Comparison of ENCODE assay signal across 11 cellular contexts in genomic region chr1:63731117-63732043, GRCh38. TPM values are rescaled to one million over a fixed set of nuclear protein-coding genes. Genes with fewer than 3 reads are reported as not detected.
DNase-seq lines count a peak whose midpoint lies in the region; ATAC-seq, FAIRE-seq and TF ChIP-seq lines count a peak whose summit lies in the region.
"Had no signal": no experiment of that assay in that cellular context is flagged by ENCODE, and none has a peak within 500 bp of the region (broad histone marks: within the 10 kb centered on the region; RNA-seq: fewer than 3 reads in every experiment).

No MANE protein-coding gene starts in this region.

- H3K4me1 ChIP-seq in A549 (peaks cover 36% of the 10 kb centered on the region), colonic mucosa (no peaks in the 10 kb centered on the region), lower lobe of right lung (no peaks in the 10 kb centered on the region)

- peak; percentile 76 to 97 for DNase-seq in A549 (ENCODE audit: low read depth in 1 of 2, low spot score in 1 of 2)
- peak; percentile 61 for DNase-seq in HTR-8/SVneo (ENCODE audit: insufficient read length, low spot score)
- peak; percentile 62 for DNase-seq in colonic mucosa
- no peak for DNase-seq in lower lobe of right lung
- no peak for DNase-seq in hippocampal formation (lab: John Stamatoyannopoulos, UW)
- DNase-seq in NCI-H2029 treated with DMSO at 0.1 percent for 48 hours (lab: John Stamatoyannopoulos, UW): no peak
- DNase-seq: effector memory CD4-positive, alpha-beta T cell; NCI-H1048 had no signal

- TF ChIP-seq RAD21 in A549 (conservative IDR thresholded peaks at IDR 0.05 in 1 of 2, IDR thresholded peaks at IDR 0.05 in 1 of 2): peak; percentile 28 to 62; a peak in 4 of 5 replicates

- intact Hi-C loops in colonic mucosa (cut with DNase I): no loop called here
- intact Hi-C loops in lower lobe of right lung (cut with DNase I): no loop called here

- no peak for TF ChIP-seq POLR2A in A549 (IDR thresholded peaks at IDR 0.05; ENCODE audit: low read length)

- H3K36me3 ChIP-seq in colonic mucosa: no peaks in the 10 kb centered on the region
- H3K36me3 ChIP-seq in lower lobe of right lung: no peaks in the 10 kb centered on the region

- peak; percentile 67 for FAIRE-seq in A549 (lab: Jason Lieb, UNC)
- peak; percentile 52 for FAIRE-seq in HTR-8/SVneo (lab: Jason Lieb, UNC)
- FAIRE-seq: GM19239 had no signal

- TF ChIP-seq EP300 in A549 (IDR thresholded peaks at IDR 0.05): peak; percentile 77 to 91; a peak in 3 of 5 replicates

- H3K4me2 ChIP-seq in A549: peak overlapping the region; percentile 79

- WGBS in A549 (ENCODE audit: missing lambda C conversion rate): 13% methylated on average over 9 of the region's 9 CpGs

- H3K27me3 ChIP-seq in colonic mucosa (no peaks in the 10 kb centered on the region), lower lobe of right lung (ENCODE audit: low read depth) (no peaks in the 10 kb centered on the region)

- CTCF ChIA-PET in A549 (lab: Yijun Ruan, JAX): interaction anchor here (0.7 to 3.1 kb wide), 4 partner anchors 17 to 40 kb away, joined by 3 to 18 read pairs (median 5); no protein-coding TSS in a partner anchor

- peak overlapping the region; percentile 87 to 90 for H3K27ac ChIP-seq in A549
- no peak overlapping the region for H3K27ac ChIP-seq in colonic mucosa
- H3K27ac ChIP-seq in lower lobe of right lung: peak overlapping the region; percentile 11

- peaks cover 6% of the 10 kb centered on the region; the same call in 2 of the 3 replicates for H3K9me3 ChIP-seq in A549
- no peaks in the 10 kb centered on the region for H3K9me3 ChIP-seq in colonic mucosa
- no peaks in the 10 kb centered on the region for H3K9me3 ChIP-seq in lower lobe of right lung

- H3K9ac ChIP-seq in colonic mucosa (ENCODE audit: low read depth in 2 of 2, low read length in 2 of 2): no peak overlapping the region

- POLR2A ChIA-PET in A549 (lab: Yijun Ruan, JAX): interaction anchor here (0.8 to 2.2 kb wide), 3 partner anchors 39 to 69 kb away, joined by 3 to 11 read pairs (median 6); partner anchors contain the start of gene ROR1

- ATAC-seq in A549 (peak; percentile 93 to 96), lower lobe of right lung (peak; percentile 63 to 84), HG02885 (IDR thresholded peaks at IDR 0.05; ENCODE audit: poor library complexity, unreplicated experiment) (no peak), GM21526 (IDR thresholded peaks at IDR 0.05; ENCODE audit: low FRiP score, unreplicated experiment) (no peak)

- H3K4me3 ChIP-seq in A549 (peak overlapping the region; percentile 14; the same call in 1 of the 3 replicates), colonic mucosa (no peak overlapping the region), lower lobe of right lung (no peak overlapping the region)

- TF ChIP-seq CTCF in A549 (IDR thresholded peaks at IDR 0.05): no peak
- TF ChIP-seq CTCF in colonic mucosa (IDR thresholded peaks at IDR 0.05): no peak
- no peak for TF ChIP-seq CTCF in lower lobe of right lung (IDR thresholded peaks at IDR 0.05)

TF ChIP-seq in A549, 52 proteins besides CTCF, POLR2A, EP300 and RAD21 (continues in another document):
- no peak for TF ChIP-seq KDM5A (IDR thresholded peaks at IDR 0.05)
- TF ChIP-seq HEYL (CRISPR knock-in tag; IDR thresholded peaks at IDR 0.05): 0 out of 2 replicates have a peak, but pooled peaks have one; percentile 39
- peak; percentile 26; the same call in 1 of the 2 replicates for TF ChIP-seq RARB (CRISPR knock-in tag; IDR thresholded peaks at IDR 0.05)
- TF ChIP-seq REST (IDR thresholded peaks at IDR 0.05): no peak
- no peak; the same call in 1 of the 2 replicates for TF ChIP-seq HOXB13 (CRISPR knock-in tag; IDR thresholded peaks at IDR 0.05; ENCODE audit: low read depth)
- TF ChIP-seq RCOR1 (IDR thresholded peaks at IDR 0.05; ENCODE audit: low read depth, low read length): 0 out of 2 replicates have a peak, but pooled peaks have one; percentile 25
- peak; percentile 96 for TF ChIP-seq KDM1A (IDR thresholded peaks at IDR 0.05; ENCODE audit: low read depth)
- no peak for TF ChIP-seq POLR2AphosphoS2 (conservative IDR thresholded peaks at IDR 0.05; ENCODE audit: low read length)
- TF ChIP-seq NR3C1 (IDR thresholded peaks at IDR 0.05): no peak
- TF ChIP-seq GATA3 (IDR thresholded peaks at IDR 0.05; ENCODE audit: borderline replicate concordance): peak; percentile 88
- peak; percentile 86; the same call in 1 of the 2 replicates for TF ChIP-seq MYC (IDR thresholded peaks at IDR 0.05; ENCODE audit: borderline replicate concordance, low read length)
- TF ChIP-seq MAZ (IDR thresholded peaks at IDR 0.05; ENCODE audit: borderline replicate concordance, low read depth, low read length): no peak
- no peak for TF ChIP-seq ESRRA (IDR thresholded peaks at IDR 0.05; ENCODE audit: borderline replicate concordance, low read length)
- no peak for TF ChIP-seq USF2 (IDR thresholded peaks at IDR 0.05)
- peak; percentile 83 to 89; a peak in 4 of 5 replicates for TF ChIP-seq JUN (IDR thresholded peaks at IDR 0.05)
- no peak for TF ChIP-seq CHD4 (IDR thresholded peaks at IDR 0.05; ENCODE audit: borderline replicate concordance)
- no peak for TF ChIP-seq EHMT2 (IDR thresholded peaks at IDR 0.05; ENCODE audit: low read depth)
- TF ChIP-seq ZNF302 (CRISPR knock-in tag; IDR thresholded peaks at IDR 0.05): no peak; the same call in 1 of the 2 replicates
- TF ChIP-seq, protein P1, sequence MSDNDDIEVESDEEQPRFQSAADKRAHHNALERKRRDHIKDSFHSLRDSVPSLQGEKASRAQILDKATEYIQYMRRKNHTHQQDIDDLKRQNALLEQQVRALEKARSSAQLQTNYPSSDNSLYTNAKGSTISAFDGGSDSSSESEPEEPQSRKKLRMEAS (IDR thresholded peaks at IDR 0.05): peak; percentile 92
- no peak for TF ChIP-seq ELK1 (IDR thresholded peaks at IDR 0.05; ENCODE audit: low read depth, low read length)
- no peak for TF ChIP-seq ZSCAN20 (CRISPR knock-in tag; IDR thresholded peaks at IDR 0.05)
- TF ChIP-seq FOSB (CRISPR knock-in tag; IDR thresholded peaks at IDR 0.05): 0 out of 2 replicates have a peak, but pooled peaks have one; percentile 63
- no peak for TF ChIP-seq RFX5 (IDR thresholded peaks at IDR 0.05)
- no peak for TF ChIP-seq CBX8 (IDR thresholded peaks at IDR 0.05)
- peak; percentile 61; the same call in 1 of the 2 replicates for TF ChIP-seq EHF (CRISPR knock-in tag; IDR thresholded peaks at IDR 0.05)
- TF ChIP-seq JUNB (IDR thresholded peaks at IDR 0.05): peak; percentile 89
- no peak for TF ChIP-seq RNF2 (IDR thresholded peaks at IDR 0.05; ENCODE audit: borderline replicate concordance, low read depth)
- TF ChIP-seq MAFK (IDR thresholded peaks at IDR 0.05; ENCODE audit: partially characterized antibody): peak; percentile 84

RNA-seq across cellular contexts. Expression of gene ROR1, which starts 42.4 kb away (rescaled TPM):
- polyA plus RNA-seq in A549 (2011; rRNA removed) (19.0 and 29.3 TPM in 2 replicates), A549 (2017; fragmentation: RNase III; extraction: RNeasy Plus Mini Kit Qiagen cat#74134 plus additional on column Dnase treatment) (6.5 to 9.4 TPM (median 8.2 TPM) in 3 replicates)
- polyA plus RNA-seq in A549 (2012; cell fraction: cytosol; rRNA removed): 5.1 and 6.5 TPM in 2 replicates
- polyA plus RNA-seq in A549 (2012; cell fraction: nucleus; rRNA removed): 7.0 and 8.2 TPM in 2 replicates
- polyA minus RNA-seq in A549 (2011; rRNA and poly(A)+ RNA removed): 55.0 and 55.8 TPM in 2 replicates
- total RNA-seq in colonic mucosa (1 to 10 TPM; 5.1 to 6.8 TPM), lower lobe of right lung (15.8 TPM)

Comparison
In these comparisons a context has a peak if more than half of its experiments do, and no peak if none do; other contexts are left out.
1. ATAC-seq: peak in A549 (2 of 2) and lower lobe of right lung (2 of 2); none in HG02885 (single experiment) and GM21526 (single experiment).
2. DNase-seq: peak in A549 (2 of 2), HTR-8/SVneo (single experiment) and colonic mucosa (single experiment); none in lower lobe of right lung (single experiment), hippocampal formation (0 of 2) and NCI-H2029 treated with DMSO at 0.1 percent for 48 hours (single experiment).